Comparison of ENCODE assay signal across 8 cellular contexts in the genomic region with DNA sequence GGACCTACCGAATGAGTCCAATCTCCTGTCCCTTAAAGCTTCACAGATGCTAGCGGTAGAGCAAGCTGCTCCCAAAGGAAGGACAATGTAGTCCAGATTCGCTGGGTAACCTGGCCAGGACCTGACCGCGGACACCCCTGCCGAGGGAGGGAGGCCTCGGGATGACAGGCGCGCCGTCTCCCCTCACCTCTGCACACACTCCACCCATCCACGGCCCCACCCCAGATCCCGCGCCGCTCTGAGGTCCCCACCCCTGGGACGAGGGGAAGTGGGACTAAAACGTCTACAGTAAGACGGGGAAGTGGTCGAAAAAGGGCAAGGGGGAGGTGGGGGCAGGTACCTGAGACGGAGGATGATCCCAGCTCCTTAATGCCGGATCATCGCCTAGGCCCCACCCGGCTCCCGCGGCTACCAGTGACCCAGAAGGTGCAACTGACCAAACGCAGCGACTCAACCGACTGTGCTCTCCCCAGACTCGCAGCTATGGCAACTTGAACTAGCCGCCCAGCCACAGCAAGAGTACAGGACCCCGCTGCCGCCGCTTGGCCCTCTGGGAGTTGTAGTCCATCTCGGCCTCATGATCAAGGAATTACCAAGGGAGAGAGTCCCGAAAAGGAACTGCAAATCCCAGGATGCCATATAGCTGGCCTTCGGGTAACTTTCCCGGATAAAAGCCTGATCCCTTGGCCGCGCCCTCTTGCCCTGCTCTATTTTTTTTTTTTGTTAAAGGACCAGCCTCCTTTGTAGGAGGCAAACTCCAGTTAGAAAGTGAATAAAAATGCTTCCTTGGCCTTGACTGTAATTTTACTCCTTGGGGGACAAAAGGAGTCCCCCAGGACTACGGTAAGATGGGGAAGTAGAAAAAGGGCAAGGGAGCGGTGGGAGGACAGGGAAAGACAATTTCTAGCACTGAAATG. TPM values are rescaled to one million over a fixed set of nuclear protein-coding genes. Genes with fewer than 3 reads are reported as not detected.
A peak's percentile ranks its signal among the peaks of the same experiment; 100 is the strongest.
DNase-seq lines count a peak whose midpoint lies in the region; ATAC-seq and TF ChIP-seq lines count a peak whose summit lies in the region.

A gene (minus strand): TSS at position 498 of the 917 bp plus-strand sequence.

- peak; percentile 66 for TF ChIP-seq POLR2A in GM18951 (IDR thresholded peaks at IDR 0.05; ENCODE audit: extremely low read depth, insufficient read depth, insufficient read length)

- in situ Hi-C loops in GM18951 (cut with MboI; ENCODE audit: low sequenced_read_pairs, unreplicated experiment) = no loop called here

- POLR2A ChIA-PET in activated B cell treated with CpG ODN at 0.5 μM for 24 hours (lab: Charles Lee) = interaction anchor here (0.8 to 3.1 kb wide), 7 partner anchors 11 to 592 kb away, joined by 3 to 16 read pairs (median 9); a partner anchor contains a TSS

- no peak within 1 kb of the TSS for H3K27ac ChIP-seq in caudate nucleus (ENCODE audit: low read depth, low read length)

- intact Hi-C loops in activated B cell treated with CpG ODN at 0.5 μM for 24 hours (cut with micrococcal nuclease) = loop anchor here (1.0 kb wide), 6 partner anchors 10 to 593 kb away; no protein-coding TSS in a partner anchor

- peak; percentile 96 for ATAC-seq in HG03175 (IDR thresholded peaks at IDR 0.05; ENCODE audit: unreplicated experiment)
- ATAC-seq in activated B cell treated with CpG ODN at 0.5 μM for 24 hours (ENCODE audit: low read depth) = peak; percentile 95

- peak within 1 kb of the TSS; percentile 70 for H3K27ac Mint-ChIP-seq in activated B cell treated with CpG ODN at 0.5 μM for 24 hours
- peak within 1 kb of the TSS; percentile 72 to 93 (median 82) for H3K27ac Mint-ChIP-seq in immature natural killer cell

- H3K9me3 Mint-ChIP-seq in activated B cell treated with CpG ODN at 0.5 μM for 24 hours = no peaks in the 10 kb centered on the region
- no peaks in the 10 kb centered on the region for H3K9me3 Mint-ChIP-seq in immature natural killer cell

- H3K36me3 Mint-ChIP-seq in activated B cell treated with CpG ODN at 0.5 μM for 24 hours (ENCODE audit: low read depth) (peaks cover 1% of the 10 kb centered on the region), immature natural killer cell (no peaks in the 10 kb centered on the region)

- H3K4me1 Mint-ChIP-seq in activated B cell treated with CpG ODN at 0.5 μM for 24 hours = peaks cover 32% of the 10 kb centered on the region
- peaks cover 18 to 26% of the 10 kb centered on the region in 2 donors for H3K4me1 Mint-ChIP-seq in immature natural killer cell

- H3K27me3 Mint-ChIP-seq in activated B cell treated with CpG ODN at 0.5 μM for 24 hours (peaks cover 3% of the 10 kb centered on the region), immature natural killer cell (ENCODE audit: low read depth in 3 of 3) (no peaks in the 10 kb centered on the region)

- H3K4me3 Mint-ChIP-seq in activated B cell treated with CpG ODN at 0.5 μM for 24 hours (peak within 1 kb of the TSS; percentile 90), immature natural killer cell (peak within 1 kb of the TSS; percentile 85 to 92 (median 87))

- CTCF ChIA-PET in activated B cell treated with CpG ODN at 0.5 μM for 24 hours (lab: Charles Lee) = interaction anchor here (0.8 to 2.4 kb wide), 3 partner anchors 47 to 269 kb away, joined by 3 to 11 read pairs (median 4); no protein-coding TSS in a partner anchor

- TF ChIP-seq CTCF in activated B cell treated with CpG ODN at 0.5 μM for 24 hours (IDR thresholded peaks at IDR 0.05) = no peak

- DNase-seq in AG08396 (ENCODE audit: low spot score) (peak; percentile 92), NCI-H2227 treated with DMSO at 0.1 percent for 48 hours (lab: John Stamatoyannopoulos, UW) (peak; percentile 85), activated B cell treated with CpG ODN at 0.5 μM for 24 hours (peak; percentile 70), caudate nucleus (lab: John Stamatoyannopoulos, UW) (peak; percentile 52 to 98 (median 92)), immature natural killer cell (peak; percentile 64 to 82 (median 76)), smooth muscle cell of the brain vasculature (ENCODE audit: low read depth, low spot score) (peak; percentile 90)

RNA-seq across cellular contexts. Expression of the gene that starts here (rescaled TPM):
- total RNA-seq in activated B cell treated with CpG ODN at 0.5 μM for 24 hours = 21.1 and 25.0 TPM in 2 replicates
- 1 to 10 TPM; 1.6 to 5.0 (median 2.0) TPM for polyA plus RNA-seq in immature natural killer cell
